In genomic region chr12:3832738-3833137, GRCh38 we compare ENCODE assay signal across 20 cellular contexts.
"Had no signal": no experiment of that assay in that cellular context is flagged by ENCODE, and none has a peak within 500 bp of the region (broad histone marks: within the 10 kb centered on the region; RNA-seq: fewer than 3 reads in every experiment).

No MANE protein-coding gene starts in this region.

- H3K4me3 ChIP-seq: coronary artery, lung, neural progenitor cell, ovary, tibial nerve, vagina had no signal

- DNase-seq: activated CD4-positive, alpha-beta memory T cell treated with anti-CD3 and anti-CD28 coated beads, Interleukin-2, amount 10 ng/mL, durations not matched to agents 7 days and 5 days; activated CD4-positive, alpha-beta T cell treated with anti-CD3 and anti-CD28 coated beads for 1 hour; activated effector memory CD4-positive, alpha-beta T cell treated with Interleukin-2 at 50 U/mL for 16 hours; activated T-cell treated with anti-CD3 and anti-CD28 coated beads, Interleukin-2, amount 50 U/mL, for 24 hours; amniotic stem cell; caudate nucleus; effector CD4-positive, alpha-beta T cell; left colon; midbrain; naive B cell; stimulated activated CD4-positive, alpha-beta T cell treated with anti-CD3 and anti-CD28 coated beads, Interleukin-2, amount 100 ng/mL, for 48 hours; stimulated activated naive B cell treated with anti-CD40 and anti-IgM and Interleukin-4, amounts not matched to agents 10 μg/mL and 1 μg/mL and 100 μg/mL, for 72 hours; T-helper 1 cell; T1000 had no signal
